Comparison of ENCODE assay signal across 9 cellular contexts in genomic region chr19:12838893-12839656, GRCh38. TPM values are rescaled to one million over a fixed set of nuclear protein-coding genes. Genes with fewer than 3 reads are reported as not detected.
DNase-seq lines count a peak whose midpoint lies in the region; ATAC-seq and TF ChIP-seq lines count a peak whose summit lies in the region.
"Had no signal": no experiment of that assay in that cellular context is flagged by ENCODE, and none has a peak within 500 bp of the region (broad histone marks: within the 10 kb centered on the region; RNA-seq: fewer than 3 reads in every experiment).

No MANE protein-coding gene starts in this region.

- H3K27ac ChIP-seq in HUES48 (ENCODE audit: low read depth, low read length) = no peak overlapping the region

- H3K4me3 ChIP-seq in Caco-2 (ENCODE audit: low read depth, low read length) (peak overlapping the region; percentile 45), HUES48 (ENCODE audit: low read depth, low read length) (peak overlapping the region; percentile 77)

- CTCF ChIA-PET in Caco-2 (lab: Charles Lee) = no interaction called here

- H3K4me3 Mint-ChIP-seq in Caco-2 (ENCODE audit: unreplicated experiment) = peak overlapping the region; percentile 75
- peak overlapping the region; percentile 72 for H3K4me3 Mint-ChIP-seq in activated T-helper 2 cell treated with anti-CD3 and anti-CD28 coated beads, Interferon-gamma antibody, Interleukin-2, Interleukin-4, amounts not matched to agents 10 μg/mL and 5 μg/mL and 100 μg/mL, durations not matched to agents 14 hours and 24 hours and 36 hours (ENCODE audit: low read depth)
- peak overlapping the region; percentile 64 for H3K4me3 Mint-ChIP-seq in mesothelial cell of epicardium

- H3K4me1 ChIP-seq in Caco-2 (peaks cover 12% of the 10 kb centered on the region), HUES48 (ENCODE audit: control insufficient read depth, insufficient read depth, low read length) (peaks cover 13% of the 10 kb centered on the region; the same call in 1 of the 2 replicates)

- peaks cover 6% of the 10 kb centered on the region for H3K36me3 Mint-ChIP-seq in Caco-2 (ENCODE audit: insufficient read depth, unreplicated experiment)
- no peaks in the 10 kb centered on the region for H3K36me3 Mint-ChIP-seq in activated T-helper 2 cell treated with anti-CD3 and anti-CD28 coated beads, Interferon-gamma antibody, Interleukin-2, Interleukin-4, amounts not matched to agents 10 μg/mL and 5 μg/mL and 100 μg/mL, durations not matched to agents 14 hours and 24 hours and 36 hours (ENCODE audit: low read depth)
- no peaks in the 10 kb centered on the region for H3K36me3 Mint-ChIP-seq in mesothelial cell of epicardium

- H3K9ac ChIP-seq in HUES48 (ENCODE audit: low read depth, low read length) = no peak overlapping the region

- H3K9me3 Mint-ChIP-seq in Caco-2 (ENCODE audit: unreplicated experiment) (no peaks in the 10 kb centered on the region), mesothelial cell of epicardium (no peaks in the 10 kb centered on the region)
- no peaks in the 10 kb centered on the region for H3K9me3 Mint-ChIP-seq in activated T-helper 2 cell treated with anti-CD3 and anti-CD28 coated beads, Interferon-gamma antibody, Interleukin-2, Interleukin-4, amounts not matched to agents 10 μg/mL and 5 μg/mL and 100 μg/mL, durations not matched to agents 14 hours and 24 hours and 36 hours

- H3K27ac Mint-ChIP-seq in Caco-2 (ENCODE audit: unreplicated experiment) (no peak overlapping the region), mesothelial cell of epicardium (no peak overlapping the region)
- peak overlapping the region; percentile 21 for H3K27ac Mint-ChIP-seq in activated T-helper 2 cell treated with anti-CD3 and anti-CD28 coated beads, Interferon-gamma antibody, Interleukin-2, Interleukin-4, amounts not matched to agents 10 μg/mL and 5 μg/mL and 100 μg/mL, durations not matched to agents 14 hours and 24 hours and 36 hours

- intact Hi-C loops in Caco-2 (cut with micrococcal nuclease; ENCODE audit: unreplicated experiment) (loop anchor here (5.0 kb wide), 1 partner anchor 37 kb away; the partner anchor contains the start of genes PRDX2 and THSD8), Right ventricle myocardium superior (cut with DNase I) (no loop called here)
- intact Hi-C loops in activated T-helper 2 cell treated with anti-CD3 and anti-CD28 coated beads, Interferon-gamma antibody, Interleukin-2, Interleukin-4, amounts not matched to agents 10 μg/mL and 5 μg/mL and 100 μg/mL, durations not matched to agents 14 hours and 24 hours and 36 hours (cut with micrococcal nuclease) = loop anchor here (5.0 kb wide), 2 partner anchors 173 to 258 kb away; no protein-coding TSS in a partner anchor

- H3K36me3 ChIP-seq in Caco-2 (ENCODE audit: control insufficient read depth, insufficient read depth, low read length) = no peaks in the 10 kb centered on the region
- peaks cover 6% of the 10 kb centered on the region; the same call in 1 of the 2 replicates for H3K36me3 ChIP-seq in HUES48 (ENCODE audit: control insufficient read depth, insufficient read depth, low read length)

- TF ChIP-seq CTCF in Caco-2 (IDR thresholded peaks at IDR 0.05; ENCODE audit: insufficient read depth in 1 of 2, low read depth in 1 of 2, low read length in 1 of 2, severe bottlenecking in 1 of 2, unreplicated experiment in 1 of 2) = no peak
- no peak for TF ChIP-seq CTCF in mesothelial cell of epicardium (IDR thresholded peaks at IDR 0.05; ENCODE audit: unreplicated experiment)

- peaks cover 15% of the 10 kb centered on the region for H3K27me3 Mint-ChIP-seq in Caco-2 (ENCODE audit: insufficient read depth, unreplicated experiment)
- H3K27me3 Mint-ChIP-seq in activated T-helper 2 cell treated with anti-CD3 and anti-CD28 coated beads, Interferon-gamma antibody, Interleukin-2, Interleukin-4, amounts not matched to agents 10 μg/mL and 5 μg/mL and 100 μg/mL, durations not matched to agents 14 hours and 24 hours and 36 hours (ENCODE audit: low read depth) = peaks cover 60% of the 10 kb centered on the region
- H3K27me3 Mint-ChIP-seq in mesothelial cell of epicardium (ENCODE audit: low read depth) = peaks cover 89% of the 10 kb centered on the region

- H3K27me3 ChIP-seq in Caco-2 (replicated peaks; ENCODE audit: control insufficient read depth, insufficient read depth, low read length) (no peaks in the 10 kb centered on the region), HUES48 (ENCODE audit: control insufficient read depth, insufficient read depth, low read length) (peaks cover 20% of the 10 kb centered on the region)

- ATAC-seq in GM19455 (IDR thresholded peaks at IDR 0.05; ENCODE audit: unreplicated experiment) = no peak
- ATAC-seq in GM19351 (IDR thresholded peaks at IDR 0.05; ENCODE audit: unreplicated experiment) = no peak
- no peak for ATAC-seq in Right ventricle myocardium superior (ENCODE audit: poor library complexity)
- no peak for ATAC-seq in HG02840 (IDR thresholded peaks at IDR 0.05; ENCODE audit: low FRiP score, unreplicated experiment)

- BruUV-seq in Caco-2 (replicated peaks; lab: Mats Ljungman, UMichigan) = no TSS peak

- H3K9me3 ChIP-seq in Caco-2 (no peaks in the 10 kb centered on the region), HUES48 (ENCODE audit: control insufficient read depth, insufficient read depth, low read length) (no peaks in the 10 kb centered on the region)

- H3K4me1 Mint-ChIP-seq in Caco-2 (ENCODE audit: low read depth, unreplicated experiment) (peaks cover 8% of the 10 kb centered on the region), mesothelial cell of epicardium (peaks cover 15% of the 10 kb centered on the region)
- peaks cover 35% of the 10 kb centered on the region for H3K4me1 Mint-ChIP-seq in activated T-helper 2 cell treated with anti-CD3 and anti-CD28 coated beads, Interferon-gamma antibody, Interleukin-2, Interleukin-4, amounts not matched to agents 10 μg/mL and 5 μg/mL and 100 μg/mL, durations not matched to agents 14 hours and 24 hours and 36 hours (ENCODE audit: low read depth)

- no peak for DNase-seq in Caco-2
- DNase-seq in activated T-helper 2 cell treated with anti-CD3 and anti-CD28 coated beads, Interferon-gamma antibody, Interleukin-2, Interleukin-4, amounts not matched to agents 10 μg/mL and 5 μg/mL and 100 μg/mL, durations not matched to agents 14 hours and 24 hours and 36 hours (ENCODE audit: low spot score) = no peak
- no peak for DNase-seq in mesothelial cell of epicardium (ENCODE audit: low spot score in 2 of 2, unreplicated experiment in 2 of 2)
- DNase-seq in Right ventricle myocardium superior = no peak

- POLR2A ChIA-PET in Caco-2 (lab: Charles Lee) = no interaction called here

RNA-seq across cellular contexts. Expression of gene MAST1, which starts 0.8 kb away (rescaled TPM):
- total RNA-seq in Caco-2 (2022) (0.79 and 0.91 TPM in 2 replicates), mesothelial cell of epicardium (4.0 to 5.8 TPM (median 4.4 TPM) in 3 replicates), Right ventricle myocardium superior (not detected)
- total RNA-seq in activated T-helper 2 cell treated with anti-CD3 and anti-CD28 coated beads, Interferon-gamma antibody, Interleukin-2, Interleukin-4, amounts not matched to agents 10 μg/mL and 5 μg/mL and 100 μg/mL, durations not matched to agents 14 hours and 24 hours and 36 hours = 5.2 and 6.5 TPM in 2 replicates

RNA-seq across cellular contexts. Expression of gene RTBDN, which starts 4.7 kb away (rescaled TPM):
- total RNA-seq in Caco-2 (2022) (not detected in 2 replicates), mesothelial cell of epicardium (not detected in 3 replicates), Right ventricle myocardium superior (not detected)
- not detected in 2 replicates for total RNA-seq in activated T-helper 2 cell treated with anti-CD3 and anti-CD28 coated beads, Interferon-gamma antibody, Interleukin-2, Interleukin-4, amounts not matched to agents 10 μg/mL and 5 μg/mL and 100 μg/mL, durations not matched to agents 14 hours and 24 hours and 36 hours
- total RNA-seq: HT1080 had no signal

RNA-seq across cellular contexts. Expression of gene RNASEH2A, which starts 32.7 kb away (rescaled TPM):
- total RNA-seq in Caco-2 (2022) (30.9 and 37.6 TPM in 2 replicates), mesothelial cell of epicardium (17.5 to 22.7 TPM (median 19.8 TPM) in 3 replicates), Right ventricle myocardium superior (6.3 TPM)
- 38.3 and 40.6 TPM in 2 replicates for total RNA-seq in activated T-helper 2 cell treated with anti-CD3 and anti-CD28 coated beads, Interferon-gamma antibody, Interleukin-2, Interleukin-4, amounts not matched to agents 10 μg/mL and 5 μg/mL and 100 μg/mL, durations not matched to agents 14 hours and 24 hours and 36 hours

RNA-seq across cellular contexts. Expression of gene THSD8, which starts 37.2 kb away (rescaled TPM):
- total RNA-seq in Caco-2 (2022) (23.9 and 25.9 TPM in 2 replicates), mesothelial cell of epicardium (8.4 to 11.4 TPM (median 8.8 TPM) in 3 replicates), Right ventricle myocardium superior (1.6 TPM)
- total RNA-seq in activated T-helper 2 cell treated with anti-CD3 and anti-CD28 coated beads, Interferon-gamma antibody, Interleukin-2, Interleukin-4, amounts not matched to agents 10 μg/mL and 5 μg/mL and 100 μg/mL, durations not matched to agents 14 hours and 24 hours and 36 hours = 28.6 and 29.8 TPM in 2 replicates
- total RNA-seq: HT1080 had no signal

RNA-seq across cellular contexts. Expression of gene PRDX2, which starts 37.5 kb away (rescaled TPM):
- total RNA-seq in Caco-2 (2022) = 265 and 285 TPM in 2 replicates
- total RNA-seq in activated T-helper 2 cell treated with anti-CD3 and anti-CD28 coated beads, Interferon-gamma antibody, Interleukin-2, Interleukin-4, amounts not matched to agents 10 μg/mL and 5 μg/mL and 100 μg/mL, durations not matched to agents 14 hours and 24 hours and 36 hours = 274 and 279 TPM in 2 replicates
- 361 to 381 TPM (median 380 TPM) in 3 replicates for total RNA-seq in mesothelial cell of epicardium
- total RNA-seq in Right ventricle myocardium superior = 684 TPM
